In the genomic region with DNA sequence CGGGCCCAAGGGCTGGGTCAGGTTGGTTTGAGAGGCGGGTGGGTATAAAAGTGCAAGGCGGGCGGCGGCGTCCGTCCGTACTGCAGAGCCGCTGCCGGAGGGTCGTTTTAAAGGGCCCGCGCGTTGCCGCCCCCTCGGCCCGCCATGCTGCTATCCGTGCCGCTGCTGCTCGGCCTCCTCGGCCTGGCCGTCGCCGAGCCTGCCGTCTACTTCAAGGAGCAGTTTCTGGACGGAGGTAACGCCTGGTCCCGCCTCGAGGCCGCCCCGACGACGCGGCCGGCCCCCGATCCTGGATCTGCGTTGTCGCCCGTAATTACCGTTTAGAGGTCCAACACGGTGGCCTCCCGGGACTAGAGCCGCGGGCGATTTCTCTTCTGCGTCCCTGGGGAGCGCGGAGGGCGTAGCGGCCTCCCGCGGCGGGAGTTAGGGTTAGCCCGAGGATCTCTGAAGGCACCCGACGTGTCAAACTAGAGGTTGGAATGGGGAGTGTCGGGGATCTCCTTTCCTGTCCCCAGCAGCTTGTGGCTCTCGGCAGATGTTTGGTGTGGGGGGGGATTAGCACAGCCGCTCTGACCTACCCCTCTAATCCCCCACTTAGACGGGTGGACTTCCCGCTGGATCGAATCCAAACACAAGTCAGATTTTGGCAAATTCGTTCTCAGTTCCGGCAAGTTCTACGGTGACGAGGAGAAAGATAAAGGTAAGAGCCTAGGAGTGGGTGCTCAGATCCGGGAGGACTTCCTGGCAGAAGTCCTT, we compare ENCODE assay signal across 8 cellular contexts. TPM values are rescaled to one million over a fixed set of nuclear protein-coding genes. Genes with fewer than 3 reads are reported as not detected.
DNase-seq lines count a peak whose midpoint lies in the region; ATAC-seq and TF ChIP-seq lines count a peak whose summit lies in the region.

A gene (plus strand): TSS at position 74 of the 756 bp plus-strand sequence. CDS start 71 bp downstream, at position 145.

- intact Hi-C loops in upper lobe of right lung (cut with DNase I) = no loop called here

- H3K27me3 ChIP-seq in upper lobe of right lung = no peaks in the 10 kb centered on the region

- H3K9me3 ChIP-seq in upper lobe of right lung = no peaks in the 10 kb centered on the region

- peak within 1 kb of the TSS; percentile 85 for H3K27ac ChIP-seq in upper lobe of right lung

- H3K36me3 ChIP-seq in upper lobe of right lung = peaks cover 43% of the 10 kb centered on the region

- peak; percentile 2 for ATAC-seq in HG02759 (IDR thresholded peaks at IDR 0.05; ENCODE audit: unreplicated experiment)
- peak; percentile 24 for ATAC-seq in SK-N-SH treated with all-trans-retinoic acid at 6 μM for 48 hours
- ATAC-seq in upper lobe of right lung = peak; percentile 23

- peak within 1 kb of the TSS; percentile 80 for H3K4me3 ChIP-seq in GM08714 (ENCODE audit: low read length)
- H3K4me3 ChIP-seq in upper lobe of right lung = peak within 1 kb of the TSS; percentile 74

- no peak for TF ChIP-seq CTCF in upper lobe of right lung (IDR thresholded peaks at IDR 0.05)

- peaks cover 38% of the 10 kb centered on the region for H3K4me1 ChIP-seq in upper lobe of right lung

- DNase-seq in effector CD4-positive, alpha-beta T cell = peak; percentile 21
- DNase-seq in mesenteric fat pad (ENCODE audit: low spot score) (no peak), upper lobe of right lung (no peak), HuH-7 (ENCODE audit: low spot score) (no peak), D341Med (ENCODE audit: low spot score) (no peak)

TF ChIP-seq in SK-N-SH treated with all-trans-retinoic acid at 6 μM for 48 hours, 23 proteins besides CTCF, POLR2A, EP300 and RAD21:
- TF ChIP-seq ZFP3 (CRISPR knock-in tag; IDR thresholded peaks at IDR 0.05) (no peak), TOX (CRISPR knock-in tag; IDR thresholded peaks at IDR 0.05; ENCODE audit: borderline replicate concordance) (no peak), CSDC2 (CRISPR knock-in tag; IDR thresholded peaks at IDR 0.05) (no peak), ZNF565 (CRISPR knock-in tag; conservative IDR thresholded peaks at IDR 0.05; ENCODE audit: low read depth) (no peak), GLIS3 (CRISPR knock-in tag; IDR thresholded peaks at IDR 0.05) (no peak), ZFP30 (CRISPR knock-in tag; IDR thresholded peaks at IDR 0.05) (no peak), PPARA (CRISPR knock-in tag; IDR thresholded peaks at IDR 0.05; ENCODE audit: borderline replicate concordance) (no peak), OSR1 (CRISPR knock-in tag; IDR thresholded peaks at IDR 0.05) (no peak), TCF4 (CRISPR knock-in tag; IDR thresholded peaks at IDR 0.05; ENCODE audit: borderline replicate concordance) (no peak), RARB (CRISPR knock-in tag; IDR thresholded peaks at IDR 0.05) (no peak), BACH2 (CRISPR knock-in tag; IDR thresholded peaks at IDR 0.05; ENCODE audit: borderline replicate concordance) (no peak), ZC3H10 (CRISPR knock-in tag; IDR thresholded peaks at IDR 0.05) (no peak), ISL1 (CRISPR knock-in tag; IDR thresholded peaks at IDR 0.05) (no peak), ZNF70 (CRISPR knock-in tag; IDR thresholded peaks at IDR 0.05) (no peak), ZNF8 (CRISPR knock-in tag; IDR thresholded peaks at IDR 0.05) (no peak)
- TF ChIP-seq, protein P1, sequence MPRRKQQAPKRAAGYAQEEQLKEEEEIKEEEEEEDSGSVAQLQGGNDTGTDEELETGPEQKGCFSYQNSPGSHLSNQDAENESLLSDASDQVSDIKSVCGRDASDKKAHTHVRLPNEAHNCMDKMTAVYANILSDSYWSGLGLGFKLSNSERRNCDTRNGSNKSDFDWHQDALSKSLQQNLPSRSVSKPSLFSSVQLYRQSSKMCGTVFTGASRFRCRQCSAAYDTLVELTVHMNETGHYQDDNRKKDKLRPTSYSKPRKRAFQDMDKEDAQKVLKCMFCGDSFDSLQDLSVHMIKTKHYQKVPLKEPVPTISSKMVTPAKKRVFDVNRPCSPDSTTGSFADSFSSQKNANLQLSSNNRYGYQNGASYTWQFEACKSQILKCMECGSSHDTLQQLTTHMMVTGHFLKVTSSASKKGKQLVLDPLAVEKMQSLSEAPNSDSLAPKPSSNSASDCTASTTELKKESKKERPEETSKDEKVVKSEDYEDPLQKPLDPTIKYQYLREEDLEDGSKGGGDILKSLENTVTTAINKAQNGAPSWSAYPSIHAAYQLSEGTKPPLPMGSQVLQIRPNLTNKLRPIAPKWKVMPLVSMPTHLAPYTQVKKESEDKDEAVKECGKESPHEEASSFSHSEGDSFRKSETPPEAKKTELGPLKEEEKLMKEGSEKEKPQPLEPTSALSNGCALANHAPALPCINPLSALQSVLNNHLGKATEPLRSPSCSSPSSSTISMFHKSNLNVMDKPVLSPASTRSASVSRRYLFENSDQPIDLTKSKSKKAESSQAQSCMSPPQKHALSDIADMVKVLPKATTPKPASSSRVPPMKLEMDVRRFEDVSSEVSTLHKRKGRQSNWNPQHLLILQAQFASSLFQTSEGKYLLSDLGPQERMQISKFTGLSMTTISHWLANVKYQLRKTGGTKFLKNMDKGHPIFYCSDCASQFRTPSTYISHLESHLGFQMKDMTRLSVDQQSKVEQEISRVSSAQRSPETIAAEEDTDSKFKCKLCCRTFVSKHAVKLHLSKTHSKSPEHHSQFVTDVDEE (CRISPR knock-in tag; IDR thresholded peaks at IDR 0.05) = no peak
- TF ChIP-seq, protein P2, sequence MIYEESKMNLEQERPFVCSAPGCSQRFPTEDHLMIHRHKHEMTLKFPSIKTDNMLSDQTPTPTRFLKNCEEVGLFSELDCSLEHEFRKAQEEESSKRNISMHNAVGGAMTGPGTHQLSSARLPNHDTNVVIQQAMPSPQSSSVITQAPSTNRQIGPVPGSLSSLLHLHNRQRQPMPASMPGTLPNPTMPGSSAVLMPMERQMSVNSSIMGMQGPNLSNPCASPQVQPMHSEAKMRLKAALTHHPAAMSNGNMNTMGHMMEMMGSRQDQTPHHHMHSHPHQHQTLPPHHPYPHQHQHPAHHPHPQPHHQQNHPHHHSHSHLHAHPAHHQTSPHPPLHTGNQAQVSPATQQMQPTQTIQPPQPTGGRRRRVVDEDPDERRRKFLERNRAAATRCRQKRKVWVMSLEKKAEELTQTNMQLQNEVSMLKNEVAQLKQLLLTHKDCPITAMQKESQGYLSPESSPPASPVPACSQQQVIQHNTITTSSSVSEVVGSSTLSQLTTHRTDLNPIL (CRISPR knock-in tag; IDR thresholded peaks at IDR 0.05; ENCODE audit: low read depth) = no peak
- TF ChIP-seq, protein P3, sequence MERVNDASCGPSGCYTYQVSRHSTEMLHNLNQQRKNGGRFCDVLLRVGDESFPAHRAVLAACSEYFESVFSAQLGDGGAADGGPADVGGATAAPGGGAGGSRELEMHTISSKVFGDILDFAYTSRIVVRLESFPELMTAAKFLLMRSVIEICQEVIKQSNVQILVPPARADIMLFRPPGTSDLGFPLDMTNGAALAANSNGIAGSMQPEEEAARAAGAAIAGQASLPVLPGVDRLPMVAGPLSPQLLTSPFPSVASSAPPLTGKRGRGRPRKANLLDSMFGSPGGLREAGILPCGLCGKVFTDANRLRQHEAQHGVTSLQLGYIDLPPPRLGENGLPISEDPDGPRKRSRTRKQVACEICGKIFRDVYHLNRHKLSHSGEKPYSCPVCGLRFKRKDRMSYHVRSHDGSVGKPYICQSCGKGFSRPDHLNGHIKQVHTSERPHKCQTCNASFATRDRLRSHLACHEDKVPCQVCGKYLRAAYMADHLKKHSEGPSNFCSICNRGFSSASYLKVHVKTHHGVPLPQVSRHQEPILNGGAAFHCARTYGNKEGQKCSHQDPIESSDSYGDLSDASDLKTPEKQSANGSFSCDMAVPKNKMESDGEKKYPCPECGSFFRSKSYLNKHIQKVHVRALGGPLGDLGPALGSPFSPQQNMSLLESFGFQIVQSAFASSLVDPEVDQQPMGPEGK (CRISPR knock-in tag; IDR thresholded peaks at IDR 0.05; ENCODE audit: borderline replicate concordance) = no peak
- TF ChIP-seq, protein P4, sequence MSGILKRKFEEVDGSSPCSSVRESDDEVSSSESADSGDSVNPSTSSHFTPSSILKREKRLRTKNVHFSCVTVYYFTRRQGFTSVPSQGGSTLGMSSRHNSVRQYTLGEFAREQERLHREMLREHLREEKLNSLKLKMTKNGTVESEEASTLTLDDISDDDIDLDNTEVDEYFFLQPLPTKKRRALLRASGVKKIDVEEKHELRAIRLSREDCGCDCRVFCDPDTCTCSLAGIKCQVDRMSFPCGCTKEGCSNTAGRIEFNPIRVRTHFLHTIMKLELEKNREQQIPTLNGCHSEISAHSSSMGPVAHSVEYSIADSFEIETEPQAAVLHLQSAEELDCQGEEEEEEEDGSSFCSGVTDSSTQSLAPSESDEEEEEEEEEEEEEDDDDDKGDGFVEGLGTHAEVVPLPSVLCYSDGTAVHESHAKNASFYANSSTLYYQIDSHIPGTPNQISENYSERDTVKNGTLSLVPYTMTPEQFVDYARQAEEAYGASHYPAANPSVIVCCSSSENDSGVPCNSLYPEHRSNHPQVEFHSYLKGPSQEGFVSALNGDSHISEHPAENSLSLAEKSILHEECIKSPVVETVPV (CRISPR knock-in tag; IDR thresholded peaks at IDR 0.05) = no peak
- TF ChIP-seq, protein P5, sequence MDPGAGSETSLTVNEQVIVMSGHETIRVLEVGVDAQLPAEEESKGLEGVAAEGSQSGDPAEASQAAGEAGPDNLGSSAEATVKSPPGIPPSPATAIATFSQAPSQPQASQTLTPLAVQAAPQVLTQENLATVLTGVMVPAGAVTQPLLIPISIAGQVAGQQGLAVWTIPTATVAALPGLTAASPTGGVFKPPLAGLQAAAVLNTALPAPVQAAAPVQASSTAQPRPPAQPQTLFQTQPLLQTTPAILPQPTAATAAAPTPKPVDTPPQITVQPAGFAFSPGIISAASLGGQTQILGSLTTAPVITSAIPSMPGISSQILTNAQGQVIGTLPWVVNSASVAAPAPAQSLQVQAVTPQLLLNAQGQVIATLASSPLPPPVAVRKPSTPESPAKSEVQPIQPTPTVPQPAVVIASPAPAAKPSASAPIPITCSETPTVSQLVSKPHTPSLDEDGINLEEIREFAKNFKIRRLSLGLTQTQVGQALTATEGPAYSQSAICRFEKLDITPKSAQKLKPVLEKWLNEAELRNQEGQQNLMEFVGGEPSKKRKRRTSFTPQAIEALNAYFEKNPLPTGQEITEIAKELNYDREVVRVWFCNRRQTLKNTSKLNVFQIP (CRISPR knock-in tag; IDR thresholded peaks at IDR 0.05; ENCODE audit: borderline replicate concordance, low read depth) = no peak

RNA-seq across cellular contexts. Expression of the gene that starts here (rescaled TPM):
- total RNA-seq in mesenteric fat pad = 877 TPM
- 991 TPM for total RNA-seq in upper lobe of right lung
